Comparison of ENCODE assay signal across 7 cellular contexts in the genomic region with DNA sequence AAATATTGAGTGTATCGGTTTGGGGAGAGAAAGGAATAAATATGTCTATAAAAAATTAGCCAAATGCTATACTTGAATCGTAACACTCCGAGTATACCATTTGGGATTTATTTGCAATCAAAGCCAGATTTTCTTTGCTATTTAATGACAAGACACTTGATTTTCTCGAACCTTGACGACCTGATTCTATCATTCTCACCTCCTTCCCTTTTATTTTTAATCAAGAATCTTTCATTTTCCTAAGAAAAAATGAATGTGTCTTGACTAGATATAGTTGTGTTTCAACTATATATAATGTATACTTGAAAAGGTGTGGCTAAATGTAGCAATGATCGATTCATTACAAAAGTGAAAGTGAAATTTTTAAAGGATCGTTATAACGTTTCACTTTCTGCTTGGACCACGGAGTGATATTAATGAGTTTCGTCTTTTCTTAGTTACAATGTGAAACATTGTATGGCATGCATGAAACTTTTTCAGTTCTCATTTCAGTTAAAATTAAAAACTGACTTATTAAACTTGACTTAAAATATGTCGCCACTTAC. TPM values are rescaled to one million over a fixed set of nuclear protein-coding genes. Genes with fewer than 3 reads are reported as not detected.
DNase-seq lines count a peak whose midpoint lies in the region; ATAC-seq, FAIRE-seq and TF ChIP-seq lines count a peak whose summit lies in the region.

No MANE protein-coding gene starts in this region.

- H3K27me3 Mint-ChIP-seq in HFFc6 (ENCODE audit: insufficient read depth) (no peaks in the 10 kb centered on the region; the same call in 1 of the 2 replicates), osteocyte (ENCODE audit: unreplicated experiment) (peaks cover 5% of the 10 kb centered on the region)

- POLR2A ChIA-PET in endothelial cell of umbilical vein (lab: Charles Lee): interaction anchor here (0.9 kb wide), 1 partner anchor 23 kb away, joined by 3 read pairs; no protein-coding TSS in a partner anchor

- H3K9me1 ChIP-seq in endothelial cell of umbilical vein (replicated peaks; ENCODE audit: control insufficient read depth, extremely low read depth, insufficient read depth, low read length): no peaks in the 10 kb centered on the region

- H3K4me2 ChIP-seq in OCI-LY1 (ENCODE audit: low read length): peak overlapping the region; percentile 98
- peak overlapping the region; percentile 100 for H3K4me2 ChIP-seq in endothelial cell of umbilical vein (ENCODE audit: insufficient read depth, low read length)

- FAIRE-seq in endothelial cell of umbilical vein (lab: Jason Lieb, UNC): no peak

- peak overlapping the region; percentile 81 for H3K9ac ChIP-seq in OCI-LY1 (ENCODE audit: low read length)
- peak overlapping the region; percentile 95 for H3K9ac ChIP-seq in endothelial cell of umbilical vein (replicated peaks; ENCODE audit: extremely low read depth, insufficient read depth, low read length)

- dilution Hi-C loops in endothelial cell of umbilical vein (cut with MboI; ENCODE audit: extremely low pct_ligation_motif_present, low sequenced_read_pairs): no loop called here

- TF ChIP-seq CTCF in HFFc6 (IDR thresholded peaks at IDR 0.05): no peak
- TF ChIP-seq CTCF in OCI-LY1 (IDR thresholded peaks at IDR 0.05; ENCODE audit: low read length): no peak
- TF ChIP-seq CTCF in endothelial cell of umbilical vein (IDR thresholded peaks at IDR 0.05; ENCODE audit: extremely low read depth in 1 of 2, insufficient read depth in 1 of 2, low read depth in 1 of 2, low read length in 2 of 2): no peak
- no peak for TF ChIP-seq CTCF in osteocyte (IDR thresholded peaks at IDR 0.05)

- H3K9me2 ChIP-seq in OCI-LY1 (ENCODE audit: low read depth, low read length): no peaks in the 10 kb centered on the region

- H3K27ac ChIP-seq in OCI-LY1 (ENCODE audit: low read depth, low read length, poor library complexity, severe bottlenecking): peak overlapping the region; percentile 42
- peak overlapping the region; percentile 53 for H3K27ac ChIP-seq in endothelial cell of umbilical vein (ENCODE audit: insufficient read depth, low read depth, low read length)

- peak overlapping the region; percentile 49 for H3K27ac Mint-ChIP-seq in HFFc6
- H3K27ac Mint-ChIP-seq in osteocyte (ENCODE audit: unreplicated experiment): peak overlapping the region; percentile 66

- CTCF ChIA-PET in endothelial cell of umbilical vein (lab: Charles Lee): interaction anchor here (0.6 to 2.9 kb wide), 6 partner anchors 9 to 106 kb away, joined by 3 to 23 read pairs (median 6); no protein-coding TSS in a partner anchor

- H3K27me3 ChIP-seq in OCI-LY1 (ENCODE audit: insufficient read depth, low read length) (no peaks in the 10 kb centered on the region), endothelial cell of umbilical vein (ENCODE audit: control insufficient read depth in 2 of 2, insufficient read depth in 2 of 2, low read length in 2 of 2) (peaks cover 8 to 14% of the 10 kb centered on the region in 2 experiments)

- H3K4me1 Mint-ChIP-seq in HFFc6 (ENCODE audit: low read depth) (peaks cover 26% of the 10 kb centered on the region), osteocyte (ENCODE audit: unreplicated experiment) (peaks cover 16% of the 10 kb centered on the region)

- H3K4me3 Mint-ChIP-seq in HFFc6: peak overlapping the region; percentile 88
- peak overlapping the region; percentile 83 for H3K4me3 Mint-ChIP-seq in osteocyte (ENCODE audit: unreplicated experiment)

- TSS peak; percentile 55 for BruUV-seq in endothelial cell of umbilical vein (replicated peaks; lab: Mats Ljungman, UMichigan)

- H4K20me1 ChIP-seq in OCI-LY1 (ENCODE audit: insufficient read depth, low read length): no peaks in the 10 kb centered on the region
- no peaks in the 10 kb centered on the region for H4K20me1 ChIP-seq in endothelial cell of umbilical vein (replicated peaks; ENCODE audit: control insufficient read depth, extremely low read depth, insufficient read depth, low read length)

- peak overlapping the region; percentile 85 for H3K4me3 ChIP-seq in OCI-LY1 (ENCODE audit: low read depth, low read length, poor library complexity, severe bottlenecking)
- peak overlapping the region; percentile 97 to 100 (median 100) for H3K4me3 ChIP-seq in endothelial cell of umbilical vein (replicated peaks in 1 of 3; ENCODE audit: insufficient read depth in 1 of 3, low read depth in 1 of 3, low read length in 3 of 3)

- TF ChIP-seq POLR2A in endothelial cell of umbilical vein (IDR thresholded peaks at IDR 0.05; ENCODE audit: low read depth, low read length): no peak

- intact Hi-C loops in endothelial cell of umbilical vein (cut with micrococcal nuclease): no loop called here

- no peak overlapping the region for H2AFZ ChIP-seq in OCI-LY1 (ENCODE audit: low read length)
- H2AFZ ChIP-seq in endothelial cell of umbilical vein (ENCODE audit: low read depth, low read length): peak overlapping the region; percentile 98

- peaks cover 14% of the 10 kb centered on the region for H3F3A ChIP-seq in OCI-LY1 (ENCODE audit: insufficient read depth, low read length)

- DNase-seq in HFFc6: no peak
- DNase-seq in endothelial cell of umbilical vein (ENCODE audit: low read depth, low spot score): no peak
- DNase-seq in osteocyte (ENCODE audit: extremely low spot score, unreplicated experiment): no peak
- DNase-seq in DMS153 (lab: John Stamatoyannopoulos, UW): no peak
- DNase-seq in NCI-H345 treated with DMSO at 0.1 percent for 48 hours (lab: John Stamatoyannopoulos, UW; ENCODE audit: unreplicated experiment): no peak

- H3K9me3 Mint-ChIP-seq in HFFc6 (peaks cover 4% of the 10 kb centered on the region; the same call in 1 of the 2 replicates), osteocyte (ENCODE audit: unreplicated experiment) (no peaks in the 10 kb centered on the region)

- H3K79me2 ChIP-seq in OCI-LY1 (ENCODE audit: insufficient read depth, low read length) (peaks cover 8% of the 10 kb centered on the region), endothelial cell of umbilical vein (ENCODE audit: control insufficient read depth, insufficient read depth, low read length) (peaks cover 18% of the 10 kb centered on the region)

- peaks cover 14% of the 10 kb centered on the region for H3K9me3 ChIP-seq in OCI-LY1 (ENCODE audit: low read length)
- no peaks in the 10 kb centered on the region for H3K9me3 ChIP-seq in endothelial cell of umbilical vein (replicated peaks; ENCODE audit: control insufficient read depth, insufficient read depth, low read length)

- H3K4me1 ChIP-seq in OCI-LY1 (ENCODE audit: insufficient read depth, low read length, severe bottlenecking): peaks cover 30% of the 10 kb centered on the region
- peaks cover 15% of the 10 kb centered on the region for H3K4me1 ChIP-seq in endothelial cell of umbilical vein (ENCODE audit: control insufficient read depth, extremely low read depth, insufficient read depth, low read length)

- ATAC-seq in GM18520 (IDR thresholded peaks at IDR 0.05; ENCODE audit: unreplicated experiment): peak; percentile 41

- H3K36me3 ChIP-seq in OCI-LY1 (ENCODE audit: insufficient read depth, low read length): peaks cover 18% of the 10 kb centered on the region; the same call in 1 of the 2 replicates
- peaks cover 2 to 7% of the 10 kb centered on the region in 2 experiments for H3K36me3 ChIP-seq in endothelial cell of umbilical vein (ENCODE audit: control insufficient read depth in 2 of 2, extremely low read depth in 1 of 2, insufficient read depth in 2 of 2, low read length in 2 of 2)

- no peaks in the 10 kb centered on the region for H3K36me3 Mint-ChIP-seq in HFFc6 (ENCODE audit: low read depth)
- peaks cover 11% of the 10 kb centered on the region for H3K36me3 Mint-ChIP-seq in osteocyte (ENCODE audit: unreplicated experiment)

TF ChIP-seq in endothelial cell of umbilical vein, 7 proteins besides CTCF, POLR2A, EP300 and RAD21:
- TF ChIP-seq JUN (IDR thresholded peaks at IDR 0.05; ENCODE audit: borderline replicate concordance, insufficient read depth, insufficient read length, low read depth): no peak
- TF ChIP-seq GATA2 (IDR thresholded peaks at IDR 0.05; ENCODE audit: insufficient read depth, insufficient read length, low read depth, low read length): no peak
- no peak for TF ChIP-seq EZH2 (IDR thresholded peaks at IDR 0.05; ENCODE audit: borderline replicate concordance, low read depth, low read length, severe bottlenecking)
- TF ChIP-seq FOS (IDR thresholded peaks at IDR 0.05; ENCODE audit: borderline replicate concordance, insufficient read depth, low read length): no peak
- no peak for TF ChIP-seq POLR2AphosphoS5 (IDR thresholded peaks at IDR 0.05; ENCODE audit: insufficient read depth, low read depth, low read length)
- TF ChIP-seq MYC (IDR thresholded peaks at IDR 0.05; ENCODE audit: low read depth, low read length): no peak
- TF ChIP-seq, protein P1, sequence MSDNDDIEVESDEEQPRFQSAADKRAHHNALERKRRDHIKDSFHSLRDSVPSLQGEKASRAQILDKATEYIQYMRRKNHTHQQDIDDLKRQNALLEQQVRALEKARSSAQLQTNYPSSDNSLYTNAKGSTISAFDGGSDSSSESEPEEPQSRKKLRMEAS (IDR thresholded peaks at IDR 0.05; ENCODE audit: insufficient read depth, insufficient read length): no peak

RNA-seq across cellular contexts. Expression of a gene that starts 0.6 kb away (rescaled TPM):
- total RNA-seq in HFFc6 (2021; fragmentation: NEBNext Ultra II Directional; extraction: Animal tissue kit (Norgen Biotek cat#: 25700)): 10 to 100 TPM; 30.6 to 37.8 (median 34.8) TPM
- total RNA-seq in endothelial cell of umbilical vein (41.4 and 46.2 TPM in 2 replicates), osteocyte (61.7 and 63.0 TPM in 2 replicates)
- 27.9 and 28.0 TPM in 2 replicates for polyA plus RNA-seq in endothelial cell of umbilical vein
- polyA plus RNA-seq in endothelial cell of umbilical vein (2011; cell fraction: cytosol; rRNA removed): 30.2 and 32.3 TPM in 2 replicates
- polyA plus RNA-seq in endothelial cell of umbilical vein (2011; cell fraction: nucleus; rRNA removed): 33.7 and 40.4 TPM in 2 replicates
- 39.5 and 70.4 TPM in 2 replicates for polyA plus RNA-seq in endothelial cell of umbilical vein (2012)
- 24.9 and 25.9 TPM in 2 replicates for polyA minus RNA-seq in endothelial cell of umbilical vein
- polyA minus RNA-seq in endothelial cell of umbilical vein (2011; cell fraction: cytosol; rRNA and poly(A)+ RNA removed): 22.5 TPM
- polyA minus RNA-seq in endothelial cell of umbilical vein (2011; cell fraction: nucleus; rRNA and poly(A)+ RNA removed): 20.4 and 20.8 TPM in 2 replicates
